Comparison of ENCODE assay signal across 13 cellular contexts in genomic region chr22:37819100-37819433, GRCh38. TPM values are rescaled to one million over a fixed set of nuclear protein-coding genes. Genes with fewer than 3 reads are reported as not detected.
DNase-seq lines count a peak whose midpoint lies in the region; ATAC-seq and TF ChIP-seq lines count a peak whose summit lies in the region.
"Had no signal": no experiment of that assay in that cellular context is flagged by ENCODE, and none has a peak within 500 bp of the region (broad histone marks: within the 10 kb centered on the region; RNA-seq: fewer than 3 reads in every experiment).

No MANE protein-coding gene starts in this region.

- in situ Hi-C loops in mammary epithelial cell (cut with MboI; ENCODE audit: low sequenced_read_pairs in 2 of 2), result no loop called here

- H3K9ac ChIP-seq in mammary epithelial cell (ENCODE audit: insufficient read depth, low read length) (no peak overlapping the region), mesenchymal stem cell (ENCODE audit: low read length) (peak overlapping the region; percentile 22), subcutaneous abdominal adipose tissue (ENCODE audit: low read length in 5 of 5) (peak overlapping the region in 1 of 5 donors; percentile 54)

- ATAC-seq in HG02870 (IDR thresholded peaks at IDR 0.05; ENCODE audit: unreplicated experiment), result no peak

- H3K14ac ChIP-seq in mesenchymal stem cell (ENCODE audit: low read length in 2 of 2), result peak overlapping the region in 1 of 2 experiments; percentile 62

- no peak for DNase-seq in activated CD4-positive, alpha-beta T cell treated with anti-CD3 and anti-CD28 coated beads, Interleukin-2, amount 10 ng/mL, durations not matched to agents 24 days and 14 days
- no peak for DNase-seq in activated CD4-positive, alpha-beta T cell treated with anti-CD3 and anti-CD28 coated beads, Interleukin-2, amount 50 U/mL, for 48 hours
- DNase-seq in mammary epithelial cell, result no peak
- no peak for DNase-seq in mesenchymal stem cell
- no peak for DNase-seq in superior temporal gyrus (ENCODE audit: extremely low spot score)
- no peak for DNase-seq in iPS-NIHi7 (ENCODE audit: extremely low spot score)

- H3K36me3 Mint-ChIP-seq in activated CD4-positive, alpha-beta T cell treated with anti-CD3 and anti-CD28 coated beads, Interleukin-2, amount 10 ng/mL, durations not matched to agents 24 days and 14 days (ENCODE audit: low read depth), result peaks cover 4% of the 10 kb centered on the region

- H3K27ac ChIP-seq in mammary epithelial cell (ENCODE audit: insufficient read depth, low read depth, low read length) (no peak overlapping the region), mesenchymal stem cell (ENCODE audit: low read length, poor library complexity, severe bottlenecking) (no peak overlapping the region), subcutaneous abdominal adipose tissue (ENCODE audit: low read depth, low read length) (no peak overlapping the region)

- no peak overlapping the region for H4K91ac ChIP-seq in mesenchymal stem cell (ENCODE audit: low read length)

- no peaks in the 10 kb centered on the region for H4K20me1 ChIP-seq in mammary epithelial cell (ENCODE audit: insufficient read depth, low read length)

- no peaks in the 10 kb centered on the region for H3K79me2 ChIP-seq in mammary epithelial cell (ENCODE audit: insufficient read depth, low read length)

- 49% methylated on average over 14 of the region's 14 CpGs for WGBS in mammary epithelial cell (ENCODE audit: low coverage, missing lambda C conversion rate)
- WGBS in mesenchymal stem cell, result 46% methylated on average over 14 of the region's 14 CpGs

- H3K4me3 ChIP-seq in mammary epithelial cell (replicated peaks in 1 of 3; ENCODE audit: insufficient read depth in 1 of 3, low read depth in 2 of 3, low read length in 3 of 3) (peak overlapping the region in 1 of 3 experiments; percentile 16), mesenchymal stem cell (ENCODE audit: insufficient read depth in 1 of 2, low read depth in 1 of 2, low read length in 2 of 2) (peak overlapping the region; percentile 0 to 64), subcutaneous abdominal adipose tissue (ENCODE audit: low read depth in 1 of 5, low read length in 5 of 5) (peak overlapping the region in 4 of 5 donors; percentile 27 to 61 (median 56))
- H3K4me3 ChIP-seq: body of pancreas had no signal

- CTCF ChIA-PET in mammary epithelial cell (lab: Charles Lee; ENCODE audit: low non-redundant PET), result interaction anchor here (0.6 to 0.7 kb wide), 2 partner anchors 44 to 66 kb away, joined by 3 read pairs; no protein-coding TSS in a partner anchor

- peak overlapping the region in 1 of 2 experiments; percentile 4 for H3K18ac ChIP-seq in mesenchymal stem cell (ENCODE audit: low read depth in 1 of 2, low read length in 2 of 2)

- peak overlapping the region; percentile 74 for H3K4me2 ChIP-seq in mammary epithelial cell (ENCODE audit: insufficient read depth, low read depth, low read length)
- H3K4me2 ChIP-seq in mesenchymal stem cell (ENCODE audit: low read length, poor library complexity, severe bottlenecking), result peak overlapping the region; percentile 84

- H4K8ac ChIP-seq in mesenchymal stem cell (ENCODE audit: low read length), result no peak overlapping the region

- H3K79me1 ChIP-seq in mesenchymal stem cell (replicated peaks; ENCODE audit: low read length, poor library complexity, severe bottlenecking), result no peaks in the 10 kb centered on the region

- no peak overlapping the region for H2BK12ac ChIP-seq in mesenchymal stem cell (ENCODE audit: low read length in 2 of 2)

- H2BK120ac ChIP-seq in mesenchymal stem cell (ENCODE audit: low read depth, low read length), result no peak overlapping the region

- BruUV-seq in mammary epithelial cell (replicated peaks; lab: Mats Ljungman, UMichigan), result no TSS peak

- peaks cover 29% of the 10 kb centered on the region for H3K27me3 Mint-ChIP-seq in activated CD4-positive, alpha-beta T cell treated with anti-CD3 and anti-CD28 coated beads, Interleukin-2, amount 10 ng/mL, durations not matched to agents 24 days and 14 days

- H3K4me3 Mint-ChIP-seq in activated CD4-positive, alpha-beta T cell treated with anti-CD3 and anti-CD28 coated beads, Interleukin-2, amount 10 ng/mL, durations not matched to agents 24 days and 14 days, result peak overlapping the region; percentile 71

- no peak overlapping the region for H3K27ac Mint-ChIP-seq in activated CD4-positive, alpha-beta T cell treated with anti-CD3 and anti-CD28 coated beads, Interleukin-2, amount 10 ng/mL, durations not matched to agents 24 days and 14 days

- H3K4ac ChIP-seq in mesenchymal stem cell (ENCODE audit: low read depth in 1 of 2, low read length in 2 of 2), result no peak overlapping the region

- H3K27me3 ChIP-seq in mammary epithelial cell (ENCODE audit: insufficient read depth, low read length), result peaks cover 2% of the 10 kb centered on the region
- peaks cover 37 to 45% of the 10 kb centered on the region in 2 experiments for H3K27me3 ChIP-seq in mesenchymal stem cell (ENCODE audit: control insufficient read depth in 1 of 2, insufficient read depth in 1 of 2, low read length in 2 of 2)
- peaks cover 22 to 34% (median 29%) of the 10 kb centered on the region in 5 donors for H3K27me3 ChIP-seq in subcutaneous abdominal adipose tissue (ENCODE audit: control insufficient read depth in 5 of 5, insufficient read depth in 4 of 5, low read length in 5 of 5)
- H3K27me3 ChIP-seq: body of pancreas had no signal

- H2BK5ac ChIP-seq in mesenchymal stem cell (ENCODE audit: low read depth, low read length, poor library complexity, severe bottlenecking), result no peak overlapping the region

- H2AFZ ChIP-seq in mammary epithelial cell (ENCODE audit: low read depth, low read length) (peak overlapping the region; percentile 65), mesenchymal stem cell (ENCODE audit: low read depth, low read length) (peak overlapping the region; percentile 68)

- H2AK5ac ChIP-seq in mesenchymal stem cell (ENCODE audit: low read length, severe bottlenecking), result no peak overlapping the region

- H3K9me3 ChIP-seq in mammary epithelial cell (replicated peaks; ENCODE audit: insufficient read depth, low read length), result no peaks in the 10 kb centered on the region
- no peaks in the 10 kb centered on the region for H3K9me3 ChIP-seq in mesenchymal stem cell (ENCODE audit: control insufficient read depth, low read length)
- H3K9me3 ChIP-seq in subcutaneous abdominal adipose tissue (ENCODE audit: control insufficient read depth in 5 of 5, low read length in 5 of 5), result no peaks in the 10 kb centered on the region
- H3K9me3 ChIP-seq: body of pancreas had no signal

- peaks cover 7% of the 10 kb centered on the region for H3K4me1 ChIP-seq in mammary epithelial cell (ENCODE audit: insufficient read depth, low read length)
- H3K4me1 ChIP-seq in mesenchymal stem cell (ENCODE audit: control insufficient read depth, insufficient read depth, low read depth, low read length), result peaks cover 18% of the 10 kb centered on the region
- H3K4me1 ChIP-seq in subcutaneous abdominal adipose tissue (ENCODE audit: control insufficient read depth in 5 of 5, insufficient read depth in 5 of 5, low read length in 5 of 5), result peaks cover 1 to 20% (median 19%) of the 10 kb centered on the region in 5 donors

- H3K9me3 Mint-ChIP-seq in activated CD4-positive, alpha-beta T cell treated with anti-CD3 and anti-CD28 coated beads, Interleukin-2, amount 10 ng/mL, durations not matched to agents 24 days and 14 days, result no peaks in the 10 kb centered on the region

- no peak overlapping the region for H2BK15ac ChIP-seq in mesenchymal stem cell (ENCODE audit: low read depth, poor library complexity, severe bottlenecking)

- no peaks in the 10 kb centered on the region for H3K36me3 ChIP-seq in mammary epithelial cell (ENCODE audit: insufficient read depth, low read length)
- peaks cover 9 to 25% of the 10 kb centered on the region in 2 experiments for H3K36me3 ChIP-seq in mesenchymal stem cell (ENCODE audit: control insufficient read depth in 1 of 2, insufficient read depth in 2 of 2, low read depth in 1 of 2, low read length in 2 of 2)
- peaks cover 0 to 7% (median 0%) of the 10 kb centered on the region in 5 donors for H3K36me3 ChIP-seq in subcutaneous abdominal adipose tissue (ENCODE audit: control insufficient read depth in 5 of 5, insufficient read depth in 5 of 5, low read length in 5 of 5)

- no peak for TF ChIP-seq CTCF in mammary epithelial cell (conservative IDR thresholded peaks at IDR 0.05 in 1 of 2, IDR thresholded peaks at IDR 0.05 in 1 of 2; ENCODE audit: extremely low read depth in 1 of 2, insufficient read depth in 1 of 2, low read depth in 1 of 2, low read length in 2 of 2)

- dilution Hi-C loops in mammary epithelial cell (cut with HindIII; ENCODE audit: low sequenced_read_pairs), result loop anchor here (5.0 kb wide), 3 partner anchors 43 to 138 kb away; no protein-coding TSS in a partner anchor

- intact Hi-C loops in activated CD4-positive, alpha-beta T cell treated with anti-CD3 and anti-CD28 coated beads, Interleukin-2, amount 10 ng/mL, durations not matched to agents 24 days and 14 days (cut with micrococcal nuclease), result loop anchor here (2.0 kb wide), 1 partner anchor 16 kb away; no protein-coding TSS in a partner anchor
- intact Hi-C loops in mammary epithelial cell (cut with micrococcal nuclease), result loop anchor here (5.0 kb wide), 1 partner anchor 233 kb away; no protein-coding TSS in a partner anchor

- H3K4me1 Mint-ChIP-seq in activated CD4-positive, alpha-beta T cell treated with anti-CD3 and anti-CD28 coated beads, Interleukin-2, amount 10 ng/mL, durations not matched to agents 24 days and 14 days, result peaks cover 8% of the 10 kb centered on the region

- H3K23ac ChIP-seq in mesenchymal stem cell (ENCODE audit: low read length in 2 of 2), result peak overlapping the region in 1 of 2 experiments; percentile 37

RNA-seq across cellular contexts. Expression of gene GALR3, which starts 4.1 kb away (rescaled TPM):
- total RNA-seq in activated CD4-positive, alpha-beta T cell treated with anti-CD3 and anti-CD28 coated beads, Interleukin-2, amount 10 ng/mL, durations not matched to agents 24 days and 14 days, result not detected in 2 replicates
- total RNA-seq in mammary epithelial cell, result not detected
- polyA plus RNA-seq in mammary epithelial cell, result not detected
- not detected for polyA minus RNA-seq in mammary epithelial cell
- polyA plus RNA-seq in mesenchymal stem cell (2013, experiment 1 of 2), result not detected
- polyA plus RNA-seq in mesenchymal stem cell (2013, experiment 2 of 2), result not detected
- total RNA-seq: A673, body of pancreas, HT1080, kidney, NCI-H460 had no signal

RNA-seq across cellular contexts. Expression of gene GCAT, which starts 11.3 kb away (rescaled TPM):
- total RNA-seq in activated CD4-positive, alpha-beta T cell treated with anti-CD3 and anti-CD28 coated beads, Interleukin-2, amount 10 ng/mL, durations not matched to agents 24 days and 14 days, result 27.7 and 28.9 TPM in 2 replicates
- 10 to 100 TPM; 17.3 to 22.4 TPM for total RNA-seq in mammary epithelial cell
- 13.6 TPM for polyA plus RNA-seq in mammary epithelial cell
- 6.3 TPM for polyA minus RNA-seq in mammary epithelial cell
- polyA plus RNA-seq in mesenchymal stem cell (2013, experiment 1 of 2), result 10.7 TPM
- 11.7 TPM for polyA plus RNA-seq in mesenchymal stem cell (2013, experiment 2 of 2)

RNA-seq across cellular contexts. Expression of gene ANKRD54, which starts 25.1 kb away (rescaled TPM):
- total RNA-seq in activated CD4-positive, alpha-beta T cell treated with anti-CD3 and anti-CD28 coated beads, Interleukin-2, amount 10 ng/mL, durations not matched to agents 24 days and 14 days, result 27.2 and 29.9 TPM in 2 replicates
- total RNA-seq in mammary epithelial cell, result 10 to 100 TPM; 20.3 to 20.5 TPM
- 22.3 TPM for polyA plus RNA-seq in mammary epithelial cell
- polyA minus RNA-seq in mammary epithelial cell, result 21.3 TPM
- 16.7 TPM for polyA plus RNA-seq in mesenchymal stem cell (2013, experiment 1 of 2)
- polyA plus RNA-seq in mesenchymal stem cell (2013, experiment 2 of 2), result 15.9 TPM

RNA-seq across cellular contexts. Expression of gene EIF3L, which starts 30.2 kb away (rescaled TPM):
- total RNA-seq in activated CD4-positive, alpha-beta T cell treated with anti-CD3 and anti-CD28 coated beads, Interleukin-2, amount 10 ng/mL, durations not matched to agents 24 days and 14 days, result 460 and 480 TPM in 2 replicates
- 100 to 1,000 TPM; 350 to 368 TPM for total RNA-seq in mammary epithelial cell
- polyA plus RNA-seq in mammary epithelial cell, result 693 TPM
- 476 TPM for polyA minus RNA-seq in mammary epithelial cell
- polyA plus RNA-seq in mesenchymal stem cell (2013, experiment 1 of 2), result 453 TPM
- polyA plus RNA-seq in mesenchymal stem cell (2013, experiment 2 of 2), result 471 TPM
